ENCODE assay signal across 25 cellular contexts in the genomic region with DNA sequence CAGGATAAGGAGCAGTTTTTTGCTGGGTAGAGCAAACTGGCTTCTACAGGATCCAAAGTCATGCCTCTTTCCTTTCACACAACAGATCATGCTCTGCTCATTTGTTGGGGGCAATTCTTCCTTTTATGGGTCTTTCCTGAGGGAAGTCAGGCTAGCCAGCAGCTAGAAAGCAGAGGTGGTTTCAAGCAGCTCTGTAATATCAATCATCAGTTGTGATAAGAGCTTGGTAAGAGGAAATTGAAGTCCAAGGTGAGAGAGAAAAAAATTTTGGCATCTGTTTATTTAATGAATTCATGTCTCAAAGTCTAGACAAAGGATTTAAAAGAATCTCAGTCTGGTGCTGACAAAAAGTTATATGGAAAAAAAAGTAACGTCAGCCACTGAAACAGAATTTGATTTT. TPM values are rescaled to one million over a fixed set of nuclear protein-coding genes. Genes with fewer than 3 reads are reported as not detected.
A peak's percentile ranks its signal among the peaks of the same experiment; 100 is the strongest.
DNase-seq lines count a peak whose midpoint lies in the region; ATAC-seq, FAIRE-seq and TF ChIP-seq lines count a peak whose summit lies in the region.
"Had no signal": no experiment of that assay in that cellular context is flagged by ENCODE, and none has a peak within 500 bp of the region (broad histone marks: within the 10 kb centered on the region; RNA-seq: fewer than 3 reads in every experiment).

No MANE protein-coding gene starts in this region.

- intact Hi-C loops in activated CD4-positive, alpha-beta T cell treated with anti-CD3 and anti-CD28 coated beads, Interleukin-2, amount 10 ng/mL, durations not matched to agents 24 days and 14 days (cut with micrococcal nuclease): no loop called here

- H3K4me1 Mint-ChIP-seq in activated CD4-positive, alpha-beta T cell treated with anti-CD3 and anti-CD28 coated beads, Interleukin-2, amount 10 ng/mL, durations not matched to agents 24 days and 14 days: peaks cover 59% of the 10 kb centered on the region
- peaks cover 64% of the 10 kb centered on the region for H3K4me1 Mint-ChIP-seq in activated CD4-positive, alpha-beta T cell treated with anti-CD3 and anti-CD28 coated beads, Interleukin-2, amount 10 ng/mL, durations not matched to agents 7 days and 5 days
- peaks cover 33% of the 10 kb centered on the region for H3K4me1 Mint-ChIP-seq in astrocyte (ENCODE audit: low read depth, unreplicated experiment)
- peaks cover 35% of the 10 kb centered on the region for H3K4me1 Mint-ChIP-seq in mesothelial cell of epicardium

- H3K36me3 Mint-ChIP-seq in activated CD4-positive, alpha-beta T cell treated with anti-CD3 and anti-CD28 coated beads, Interleukin-2, amount 10 ng/mL, durations not matched to agents 24 days and 14 days (ENCODE audit: low read depth): peaks cover 61% of the 10 kb centered on the region
- peaks cover 67% of the 10 kb centered on the region for H3K36me3 Mint-ChIP-seq in activated CD4-positive, alpha-beta T cell treated with anti-CD3 and anti-CD28 coated beads, Interleukin-2, amount 10 ng/mL, durations not matched to agents 7 days and 5 days (ENCODE audit: low read depth)
- peaks cover 21% of the 10 kb centered on the region for H3K36me3 Mint-ChIP-seq in astrocyte (ENCODE audit: low read depth, unreplicated experiment)
- H3K36me3 Mint-ChIP-seq in mesothelial cell of epicardium: peaks cover 49% of the 10 kb centered on the region

- DNase-seq in activated CD4-positive, alpha-beta T cell treated with anti-CD3 and anti-CD28 coated beads, Interleukin-2, amount 10 ng/mL, durations not matched to agents 24 days and 14 days: no peak
- DNase-seq in activated CD4-positive, alpha-beta T cell treated with anti-CD3 and anti-CD28 coated beads, Interleukin-2, amount 10 ng/mL, durations not matched to agents 7 days and 5 days: no peak
- peak; percentile 68 for DNase-seq in astrocyte (ENCODE audit: low read depth)
- no peak for DNase-seq in mesothelial cell of epicardium (ENCODE audit: low spot score in 2 of 2, unreplicated experiment in 2 of 2)
- DNase-seq in DMS53 treated with DMSO at 0.1 percent for 48 hours (lab: John Stamatoyannopoulos, UW; ENCODE audit: unreplicated experiment): no peak
- DNase-seq in iPS-NIHi7 (ENCODE audit: extremely low spot score): no peak
- DNase-seq: 8988T, ACHN, Calu3, DND-41, MM.1S, NCI-H1417, NCI-H1694, NCI-H2081, NCI-H2227 treated with DMSO at 0.1 percent for 48 hours, NCI-H526 treated with DMSO at 0.1 percent for 48 hours, Right ventricle myocardium superior, RPMI8226 had no signal

- TF ChIP-seq CTCF in OCI-LY3 (IDR thresholded peaks at IDR 0.05; ENCODE audit: low read depth, low read length) (no peak), astrocyte (IDR thresholded peaks at IDR 0.05; ENCODE audit: insufficient read depth, low read depth, low read length) (no peak), mesothelial cell of epicardium (IDR thresholded peaks at IDR 0.05; ENCODE audit: unreplicated experiment) (no peak), gastroesophageal sphincter (IDR thresholded peaks at IDR 0.05) (no peak)

- WGBS in gastroesophageal sphincter (ENCODE audit: low coverage in 1 of 2), 2 donors: 70 to 73% methylated on average over 1 of the region's 1 CpG

- H3K9ac ChIP-seq in OCI-LY3 (ENCODE audit: low read length): peak overlapping the region; percentile 11; the same call in 1 of the 2 replicates
- H3K9ac ChIP-seq in astrocyte (ENCODE audit: low read length): no peak overlapping the region
- H3K9ac ChIP-seq: KMS-11 had no signal

- peaks cover 57% of the 10 kb centered on the region for H3K36me3 ChIP-seq in OCI-LY3 (replicated peaks; ENCODE audit: low read depth, low read length)
- H3K36me3 ChIP-seq in astrocyte (ENCODE audit: insufficient read depth, low read length): peaks cover 25% of the 10 kb centered on the region
- H3K36me3 ChIP-seq in gastroesophageal sphincter: peaks cover 0 to 42% of the 10 kb centered on the region in 2 donors

- H3K79me2 ChIP-seq in OCI-LY3 (ENCODE audit: low read length) (peaks cover 40% of the 10 kb centered on the region), astrocyte (ENCODE audit: insufficient read depth, low read length) (peaks cover 54% of the 10 kb centered on the region)

- H3K27ac Mint-ChIP-seq in activated CD4-positive, alpha-beta T cell treated with anti-CD3 and anti-CD28 coated beads, Interleukin-2, amount 10 ng/mL, durations not matched to agents 24 days and 14 days: peak overlapping the region; percentile 45
- no peak overlapping the region for H3K27ac Mint-ChIP-seq in activated CD4-positive, alpha-beta T cell treated with anti-CD3 and anti-CD28 coated beads, Interleukin-2, amount 10 ng/mL, durations not matched to agents 7 days and 5 days
- H3K27ac Mint-ChIP-seq in astrocyte (ENCODE audit: unreplicated experiment) (no peak overlapping the region), mesothelial cell of epicardium (peak overlapping the region; percentile 86)

- no peak for TF ChIP-seq POLR2A in gastroesophageal sphincter (IDR thresholded peaks at IDR 0.05)

- peaks cover 7% of the 10 kb centered on the region for H3K9me3 Mint-ChIP-seq in activated CD4-positive, alpha-beta T cell treated with anti-CD3 and anti-CD28 coated beads, Interleukin-2, amount 10 ng/mL, durations not matched to agents 24 days and 14 days
- peaks cover 3% of the 10 kb centered on the region for H3K9me3 Mint-ChIP-seq in activated CD4-positive, alpha-beta T cell treated with anti-CD3 and anti-CD28 coated beads, Interleukin-2, amount 10 ng/mL, durations not matched to agents 7 days and 5 days
- H3K9me3 Mint-ChIP-seq in astrocyte (ENCODE audit: unreplicated experiment) (peaks cover 2% of the 10 kb centered on the region), mesothelial cell of epicardium (no peaks in the 10 kb centered on the region)
- H3K9me3 Mint-ChIP-seq: IgD-negative memory B cell had no signal

- no peaks in the 10 kb centered on the region for H3K27me3 ChIP-seq in OCI-LY3 (ENCODE audit: low read depth, low read length)
- no peaks in the 10 kb centered on the region for H3K27me3 ChIP-seq in astrocyte (ENCODE audit: insufficient read depth, low read length)
- H3K27me3 ChIP-seq in gastroesophageal sphincter: no peaks in the 10 kb centered on the region

- no peak overlapping the region for H3K4me3 ChIP-seq in OCI-LY3 (ENCODE audit: low read length)
- H3K4me3 ChIP-seq in astrocyte (ENCODE audit: insufficient read depth, low read depth, low read length): no peak overlapping the region
- no peak overlapping the region for H3K4me3 ChIP-seq in gastroesophageal sphincter

- no peak for TF ChIP-seq EP300 in gastroesophageal sphincter (IDR thresholded peaks at IDR 0.05)

- no peaks in the 10 kb centered on the region for H3K9me3 ChIP-seq in OCI-LY3 (ENCODE audit: insufficient read depth, low read length)
- H3K9me3 ChIP-seq in astrocyte (ENCODE audit: insufficient read depth, low read depth, low read length): no peaks in the 10 kb centered on the region
- no peaks in the 10 kb centered on the region for H3K9me3 ChIP-seq in gastroesophageal sphincter

- H2AFZ ChIP-seq in OCI-LY3 (ENCODE audit: low read depth, low read length) (no peak overlapping the region), astrocyte (ENCODE audit: low read depth, low read length) (no peak overlapping the region)

- peaks cover 67% of the 10 kb centered on the region for H3K4me1 ChIP-seq in OCI-LY3 (ENCODE audit: low read length)
- peaks cover 14% of the 10 kb centered on the region for H3K4me1 ChIP-seq in astrocyte (ENCODE audit: insufficient read depth, low read length)
- H3K4me1 ChIP-seq in gastroesophageal sphincter: peaks cover 0 to 29% (median 6%) of the 10 kb centered on the region in 3 donors

- FAIRE-seq in astrocyte (lab: Jason Lieb, UNC): no peak
- FAIRE-seq: GM12892, GM19239, H54 had no signal

- POLR2A ChIA-PET in activated CD4-positive, alpha-beta T cell treated with anti-CD3 and anti-CD28 coated beads, Interleukin-2, amount 10 ng/mL, durations not matched to agents 7 days and 5 days (lab: Charles Lee): no interaction called here

- no peak for ATAC-seq in gastroesophageal sphincter

- H3K4me2 ChIP-seq in OCI-LY3 (ENCODE audit: low read length): peak overlapping the region; percentile 80
- no peak overlapping the region for H3K4me2 ChIP-seq in astrocyte (ENCODE audit: low read length)
- H3K4me2 ChIP-seq: KMS-11 had no signal

- peak overlapping the region; percentile 85 for H3K27ac ChIP-seq in OCI-LY3 (ENCODE audit: low read length)
- peak overlapping the region; percentile 52 for H3K27ac ChIP-seq in astrocyte (ENCODE audit: low read depth, low read length)
- no peak overlapping the region for H3K27ac ChIP-seq in gastroesophageal sphincter
- H3K27ac ChIP-seq: KMS-11 had no signal

- H3K4me3 Mint-ChIP-seq in activated CD4-positive, alpha-beta T cell treated with anti-CD3 and anti-CD28 coated beads, Interleukin-2, amount 10 ng/mL, durations not matched to agents 24 days and 14 days: no peak overlapping the region
- H3K4me3 Mint-ChIP-seq in activated CD4-positive, alpha-beta T cell treated with anti-CD3 and anti-CD28 coated beads, Interleukin-2, amount 10 ng/mL, durations not matched to agents 7 days and 5 days: no peak overlapping the region
- H3K4me3 Mint-ChIP-seq in astrocyte (ENCODE audit: unreplicated experiment) (no peak overlapping the region), mesothelial cell of epicardium (no peak overlapping the region)
- H3K4me3 Mint-ChIP-seq: IgD-negative memory B cell had no signal

- H3K27me3 Mint-ChIP-seq in activated CD4-positive, alpha-beta T cell treated with anti-CD3 and anti-CD28 coated beads, Interleukin-2, amount 10 ng/mL, durations not matched to agents 24 days and 14 days: no peaks in the 10 kb centered on the region
- no peaks in the 10 kb centered on the region for H3K27me3 Mint-ChIP-seq in activated CD4-positive, alpha-beta T cell treated with anti-CD3 and anti-CD28 coated beads, Interleukin-2, amount 10 ng/mL, durations not matched to agents 7 days and 5 days
- H3K27me3 Mint-ChIP-seq in astrocyte (ENCODE audit: low read depth, unreplicated experiment): no peaks in the 10 kb centered on the region
- H3K27me3 Mint-ChIP-seq in mesothelial cell of epicardium (ENCODE audit: low read depth): no peaks in the 10 kb centered on the region
- H3K27me3 Mint-ChIP-seq: IgD-negative memory B cell had no signal

- H4K20me1 ChIP-seq in OCI-LY3 (ENCODE audit: insufficient read depth, low read length): no peaks in the 10 kb centered on the region
- peaks cover 38% of the 10 kb centered on the region for H4K20me1 ChIP-seq in astrocyte (ENCODE audit: insufficient read depth, low read length)

- CTCF ChIA-PET in activated CD4-positive, alpha-beta T cell treated with anti-CD3 and anti-CD28 coated beads, Interleukin-2, amount 10 ng/mL, durations not matched to agents 7 days and 5 days (lab: Charles Lee): no interaction called here

RNA-seq across cellular contexts. Expression of a gene that starts 6.2 kb away (rescaled TPM):
- total RNA-seq in activated CD4-positive, alpha-beta T cell treated with anti-CD3 and anti-CD28 coated beads, Interleukin-2, amount 10 ng/mL, durations not matched to agents 24 days and 14 days: 13.9 and 15.8 TPM in 2 replicates
- 10 to 100 TPM; 20.1 to 22.7 TPM for total RNA-seq in activated CD4-positive, alpha-beta T cell treated with anti-CD3 and anti-CD28 coated beads, Interleukin-2, amount 10 ng/mL, durations not matched to agents 7 days and 5 days
- total RNA-seq in astrocyte (27.2 and 30.2 TPM in 2 replicates), mesothelial cell of epicardium (19.4 to 22.8 TPM (median 20.0 TPM) in 3 replicates), gastroesophageal sphincter (10 to 100 TPM; 12.5 to 25.4 (median 22.8) TPM)

Comparison
In these comparisons a context has a peak if more than half of its experiments do, and no peak if none do; other contexts are left out.
1. H3K27ac Mint-ChIP-seq: peak in activated CD4-positive, alpha-beta T cell treated with anti-CD3 and anti-CD28 coated beads, Interleukin-2, amount 10 ng/mL, durations not matched to agents 24 days and 14 days (single experiment) and mesothelial cell of epicardium (single experiment); none in activated CD4-positive, alpha-beta T cell treated with anti-CD3 and anti-CD28 coated beads, Interleukin-2, amount 10 ng/mL, durations not matched to agents 7 days and 5 days (single experiment) and astrocyte (single experiment).
2. H3K27ac ChIP-seq: peak in OCI-LY3 (single experiment) and astrocyte (single experiment); none in gastroesophageal sphincter (0 of 4).